9 cellular contexts compared by ENCODE assay signal in the genomic region with DNA sequence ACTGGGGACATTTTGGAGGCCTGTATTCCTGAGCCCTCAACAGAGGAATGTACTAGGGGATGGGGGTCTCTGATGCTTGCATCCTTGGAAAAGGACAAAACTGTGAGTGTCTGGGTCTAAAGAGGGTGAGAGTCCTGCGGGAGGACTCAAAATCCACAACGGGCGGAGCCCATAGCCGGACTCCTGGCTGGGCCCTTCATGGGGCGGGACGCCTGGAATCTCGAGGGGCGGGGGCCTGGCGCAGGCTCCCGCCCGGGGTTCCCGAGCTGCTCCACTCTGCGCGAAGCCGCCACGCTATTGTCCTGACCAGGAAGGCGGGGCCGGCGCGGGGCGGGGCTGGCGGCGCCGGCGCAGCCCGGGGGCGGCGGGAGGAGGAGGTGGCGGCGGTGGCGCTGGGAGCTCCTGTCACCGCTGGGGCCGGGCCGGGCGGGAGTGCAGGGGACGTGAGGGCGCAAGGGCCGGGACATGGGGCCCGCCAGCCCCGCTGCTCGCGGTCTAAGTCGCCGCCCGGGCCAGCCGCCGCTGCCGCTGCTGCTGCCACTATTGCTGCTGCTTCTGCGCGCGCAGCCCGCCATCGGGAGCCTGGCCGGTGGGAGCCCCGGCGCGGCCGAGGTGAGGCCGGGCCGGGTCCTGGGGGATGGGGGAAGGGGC. TPM values are rescaled to one million over a fixed set of nuclear protein-coding genes. Genes with fewer than 3 reads are reported as not detected.
DNase-seq lines count a peak whose midpoint lies in the region; ATAC-seq, FAIRE-seq and TF ChIP-seq lines count a peak whose summit lies in the region.
"Had no signal": no experiment of that assay in that cellular context is flagged by ENCODE, and none has a peak within 500 bp of the region (broad histone marks: within the 10 kb centered on the region; RNA-seq: fewer than 3 reads in every experiment).

APLP1 (plus strand) TSS at position 403 of the 651 bp plus-strand sequence; CDS start at position 466, 63 bp downstream.

- no peaks in the 10 kb centered on the region for H3K9me1 ChIP-seq in keratinocyte (ENCODE audit: control insufficient read depth, extremely low read depth, insufficient read depth, low read length)

- no peak within 1 kb of the TSS for H2AFZ ChIP-seq in keratinocyte (ENCODE audit: control insufficient read depth, low read length)

- no peak for TF ChIP-seq CTCF in GM12875 (IDR thresholded peaks at IDR 0.05; ENCODE audit: borderline replicate concordance, insufficient read depth, low read depth, low read length)
- TF ChIP-seq CTCF in keratinocyte (optimal IDR thresholded peaks at IDR 0.05 in 1 of 3, IDR thresholded peaks at IDR 0.05 in 1 of 3, conservative IDR thresholded peaks at IDR 0.05 in 1 of 3; ENCODE audit: extremely low read depth in 1 of 3, insufficient read depth in 2 of 3, low read length in 3 of 3): no peak

- H3K4me3 ChIP-seq in GM12875 (ENCODE audit: low read depth, low read length): peak within 1 kb of the TSS; percentile 5
- peak within 1 kb of the TSS in 2 of 3 experiments; percentile 16 to 42 for H3K4me3 ChIP-seq in keratinocyte (ENCODE audit: control insufficient read depth in 2 of 3, extremely low read depth in 1 of 3, insufficient read depth in 2 of 3, low read depth in 1 of 3, low read length in 3 of 3)

- H3K4me2 ChIP-seq in keratinocyte (ENCODE audit: control insufficient read depth, extremely low read depth, insufficient read depth, low read depth, low read length): peak within 1 kb of the TSS; percentile 58

- no peak within 1 kb of the TSS for H3K9ac ChIP-seq in keratinocyte (ENCODE audit: control insufficient read depth, extremely low read depth, insufficient read depth, low read length)

- FAIRE-seq in keratinocyte (lab: Jason Lieb, UNC): no peak
- FAIRE-seq: islet of Langerhans had no signal

- H3K27ac ChIP-seq in keratinocyte (ENCODE audit: control insufficient read depth, insufficient read depth, low read length): no peak within 1 kb of the TSS

- H3K79me2 ChIP-seq in keratinocyte (ENCODE audit: control insufficient read depth, insufficient read depth, low read length): no peaks in the 10 kb centered on the region

- H3K36me3 ChIP-seq in keratinocyte (ENCODE audit: control insufficient read depth in 2 of 2, extremely low read depth in 1 of 2, insufficient read depth in 2 of 2, low read length in 2 of 2): no peaks in the 10 kb centered on the region

- H3K9me3 ChIP-seq in keratinocyte (ENCODE audit: control insufficient read depth, low read depth, low read length): no peaks in the 10 kb centered on the region

- ATAC-seq in activated CD4-positive, CD25-positive, alpha-beta regulatory T cell treated with anti-CD3 and anti-CD28 coated beads, Interleukin-2, amount 50 U/mL, for 24 hours: peak; percentile 76 to 79

- H4K20me1 ChIP-seq in keratinocyte (ENCODE audit: control insufficient read depth, extremely low read depth, insufficient read depth, low read length): peaks cover 3% of the 10 kb centered on the region

- H3K27me3 ChIP-seq in keratinocyte (ENCODE audit: control insufficient read depth, extremely low read depth, insufficient read depth, low read length): peaks cover 24% of the 10 kb centered on the region

- peaks cover 3% of the 10 kb centered on the region for H3K4me1 ChIP-seq in keratinocyte (ENCODE audit: control insufficient read depth, extremely low read depth, insufficient read depth, low read length)

- DNase-seq in NCI-H146 (lab: John Stamatoyannopoulos, UW) (peak; percentile 78), keratinocyte (ENCODE audit: low read depth, low spot score) (no peak), KG1 (lab: John Stamatoyannopoulos, UW) (no peak), GOT3 (lab: John Stamatoyannopoulos, UW) (no peak)
- DNase-seq in central memory CD4-positive, alpha-beta T cell: peak; percentile 43
- peak; percentile 59 for DNase-seq in stimulated activated CD4-positive, alpha-beta T cell treated with anti-CD3 and anti-CD28 coated beads, Interleukin-1b, Interleukin-23, amount 100 ng/mL, for 48 hours

- dilution Hi-C loops in keratinocyte (cut with MboI; ENCODE audit: extremely low pct_ligation_motif_present, low sequenced_read_pairs): no loop called here

RNA-seq across cellular contexts. Expression of gene APLP1, which starts in this region (rescaled TPM):
- 0.50 to 0.95 TPM (median 0.66 TPM) in 3 replicates for polyA plus RNA-seq in keratinocyte
- polyA plus RNA-seq in keratinocyte (2011; ENCODE audit: low read depth): not detected
- polyA plus RNA-seq in keratinocyte (2011; cell fraction: cytosol; rRNA removed): 0.23 and 0.26 TPM in 2 replicates
- 0.68 and 1.3 TPM in 2 replicates for polyA plus RNA-seq in keratinocyte (2011; cell fraction: nucleus; rRNA removed)
- polyA plus RNA-seq in keratinocyte (2012; ENCODE audit: low replicate concordance): 0.35 and 0.56 TPM in 2 replicates
- 0.32 to 2.8 TPM (median 0.53 TPM) in 3 replicates for polyA minus RNA-seq in keratinocyte
- not detected for polyA minus RNA-seq in keratinocyte (2011; cell fraction: cytosol; rRNA and poly(A)+ RNA removed)
- polyA minus RNA-seq in keratinocyte (2011; cell fraction: nucleus; rRNA and poly(A)+ RNA removed): 0.42 and 1.1 TPM in 2 replicates

Comparison
In these comparisons a context has a peak if more than half of its experiments do, and no peak if none do; other contexts are left out.
1. DNase-seq: peak in NCI-H146 (single experiment), central memory CD4-positive, alpha-beta T cell (single experiment) and stimulated activated CD4-positive, alpha-beta T cell treated with anti-CD3 and anti-CD28 coated beads, Interleukin-1b, Interleukin-23, amount 100 ng/mL, for 48 hours (single experiment); none in keratinocyte (single experiment), KG1 (single experiment) and GOT3 (single experiment).